Comparison of ENCODE assay signal across 10 cellular contexts in genomic region chr22:23225337-23225723, GRCh38. TPM values are rescaled to one million over a fixed set of nuclear protein-coding genes. Genes with fewer than 3 reads are reported as not detected.
DNase-seq lines count a peak whose midpoint lies in the region; ATAC-seq and TF ChIP-seq lines count a peak whose summit lies in the region.
"Had no signal": no experiment of that assay in that cellular context is flagged by ENCODE, and none has a peak within 500 bp of the region (broad histone marks: within the 10 kb centered on the region; RNA-seq: fewer than 3 reads in every experiment).

No MANE protein-coding gene starts in this region.

- in situ Hi-C loops in IMR-90 (cut with MboI; ENCODE audit: low sequenced_read_pairs) = no loop called here

- POLR2A ChIA-PET in A673 (lab: Charles Lee; ENCODE audit: low non-redundant PET) (no interaction called here), IMR-90 (lab: Charles Lee; ENCODE audit: unreplicated experiment) (no interaction called here)

- H2BK5ac ChIP-seq in IMR-90 (ENCODE audit: low read depth, low read length, poor library complexity, severe bottlenecking) = no peak overlapping the region

- H3K4me1 ChIP-seq in A673 (ENCODE audit: insufficient read depth, low read length, poor library complexity, severe bottlenecking) (peaks cover 37% of the 10 kb centered on the region), IMR-90 (ENCODE audit: control insufficient read depth, insufficient read depth, low read length) (peaks cover 15% of the 10 kb centered on the region), osteoblast (ENCODE audit: insufficient read depth, low read length) (peaks cover 33% of the 10 kb centered on the region)

- ATAC-seq in IMR-90 (ENCODE audit: low read depth) (no peak), GM21447 (IDR thresholded peaks at IDR 0.05; ENCODE audit: unreplicated experiment) (no peak)

- no peak for TF ChIP-seq RAD21 in IMR-90 (IDR thresholded peaks at IDR 0.05; ENCODE audit: low read length)

- H2BK20ac ChIP-seq in IMR-90 (ENCODE audit: low read depth, low read length) = no peak overlapping the region

- no peak overlapping the region for H2BK120ac ChIP-seq in IMR-90 (ENCODE audit: low read depth, low read length)

- H3K4me2 ChIP-seq in IMR-90 (ENCODE audit: low read depth, low read length) (no peak overlapping the region), osteoblast (ENCODE audit: insufficient read depth, low read length) (peak overlapping the region; percentile 47)

- no peak overlapping the region for H4K5ac ChIP-seq in IMR-90 (ENCODE audit: low read depth, low read length)

- 0 out of 2 replicates have a peak overlapping the region, but pooled peaks have one; percentile 2 for H3K14ac ChIP-seq in IMR-90 (replicated peaks; ENCODE audit: low read depth, low read length)

- no peak overlapping the region for H4K8ac ChIP-seq in IMR-90 (ENCODE audit: low read depth in 2 of 2, low read length in 2 of 2)

- peak overlapping the region; percentile 62 for H3K27ac ChIP-seq in A673 (ENCODE audit: low read depth, low read length, poor library complexity, severe bottlenecking)
- no peak overlapping the region for H3K27ac ChIP-seq in IMR-90 (ENCODE audit: insufficient read depth, low read length)
- peak overlapping the region; percentile 56 to 74 for H3K27ac ChIP-seq in coronary artery
- H3K27ac ChIP-seq in osteoblast (ENCODE audit: low read depth, low read length) = peak overlapping the region; percentile 38

- intact Hi-C loops in A673 (cut with micrococcal nuclease; ENCODE audit: unreplicated experiment) = no loop called here
- intact Hi-C loops in IMR-90 (cut with micrococcal nuclease) = no loop called here

- H3K56ac ChIP-seq in IMR-90 (ENCODE audit: extremely low read depth, insufficient read depth, low read length) = no peak overlapping the region

- no peak overlapping the region for H3K18ac ChIP-seq in IMR-90 (ENCODE audit: low read depth, low read length)

- H2AK5ac ChIP-seq in IMR-90 (ENCODE audit: low read depth, low read length) = no peak overlapping the region

- TF ChIP-seq CTCF in A673 (conservative IDR thresholded peaks at IDR 0.05; ENCODE audit: low read depth, low read length) (no peak), IMR-90 (conservative IDR thresholded peaks at IDR 0.05; ENCODE audit: low read depth, low read length) (no peak), coronary artery (IDR thresholded peaks at IDR 0.05) (no peak), osteoblast (IDR thresholded peaks at IDR 0.05; ENCODE audit: extremely low read depth, low read depth, low read length) (no peak)

- peaks cover 11% of the 10 kb centered on the region for H3K36me3 ChIP-seq in A673 (ENCODE audit: insufficient read depth, low read length, poor library complexity, severe bottlenecking)
- H3K36me3 ChIP-seq in IMR-90 (ENCODE audit: control insufficient read depth, insufficient read depth, low read length) = no peaks in the 10 kb centered on the region
- no peaks in the 10 kb centered on the region for H3K36me3 ChIP-seq in osteoblast (ENCODE audit: insufficient read depth, low read length)

- DNase-seq in A673 (ENCODE audit: low spot score) (no peak), IMR-90 (no peak), coronary artery (ENCODE audit: low spot score) (no peak), osteoblast (ENCODE audit: insufficient read length, low spot score, missing footprints) (no peak), NCI-H226 (no peak), pons (ENCODE audit: low spot score) (no peak)
- no peak for DNase-seq in stimulated activated CD4-positive, alpha-beta T cell treated with anti-CD3 and anti-CD28 coated beads, Interleukin-12 subunit alpha, Interleukin-12 subunit beta, amount 100 ng/mL, for 4 hours
- DNase-seq: activated B cell treated with CpG ODN at 0.5 μM for 24 hours, Caco-2 had no signal

- H3K9me3 ChIP-seq in A673 (ENCODE audit: low read depth, low read length, poor library complexity, severe bottlenecking) (peaks cover 19% of the 10 kb centered on the region), IMR-90 (ENCODE audit: control insufficient read depth, insufficient read depth, low read length) (peaks cover 3% of the 10 kb centered on the region; the same call in 1 of the 2 replicates), osteoblast (ENCODE audit: low read depth, low read length) (peaks cover 7% of the 10 kb centered on the region)
- H3K9me3 ChIP-seq: Caco-2 had no signal

- WGBS in IMR-90 (ENCODE audit: extremely low coverage in 2 of 2, insufficient read length in 1 of 2), 2 experiments = no CpG with 5 or more reads among the region's 10 CpGs

- no peak overlapping the region for H3K4me3 ChIP-seq in A673 (ENCODE audit: low read depth, low read length, poor library complexity, severe bottlenecking)
- no peak overlapping the region for H3K4me3 ChIP-seq in IMR-90 (ENCODE audit: insufficient read depth, low read depth, low read length)
- H3K4me3 ChIP-seq in coronary artery = peak overlapping the region; percentile 39
- no peak overlapping the region for H3K4me3 ChIP-seq in osteoblast (ENCODE audit: insufficient read depth, low read length)

- BruUV-seq in A673 (replicated peaks; lab: Mats Ljungman, UMichigan) (no TSS peak), IMR-90 (replicated peaks; lab: Mats Ljungman, UMichigan) (no TSS peak)

- no peak for TF ChIP-seq POLR2A in IMR-90 (IDR thresholded peaks at IDR 0.05; ENCODE audit: low read depth, low read length)

- H4K91ac ChIP-seq in IMR-90 (ENCODE audit: insufficient read depth, low read depth, low read length) = no peak overlapping the region

- H4K20me1 ChIP-seq in IMR-90 (ENCODE audit: insufficient read depth, low read length) = peaks cover 33% of the 10 kb centered on the region
- peaks cover 50% of the 10 kb centered on the region for H4K20me1 ChIP-seq in osteoblast (ENCODE audit: insufficient read depth, low read length)

- H3K4ac ChIP-seq in IMR-90 (ENCODE audit: low read depth, low read length) = no peak overlapping the region

- peaks cover 75% of the 10 kb centered on the region for H3K79me2 ChIP-seq in osteoblast (ENCODE audit: insufficient read depth, low read length)

- CTCF ChIA-PET in A673 (lab: Charles Lee) (interaction anchor here (1.6 kb wide), 1 partner anchor 57 kb away, joined by 11 read pairs; no protein-coding TSS in a partner anchor), IMR-90 (lab: Yijun Ruan, JAX) (no interaction called here)

- dilution Hi-C loops in IMR-90 (cut with HindIII; ENCODE audit: low sequenced_read_pairs, unreplicated experiment) = no loop called here

- H3K79me1 ChIP-seq in IMR-90 (ENCODE audit: low read depth in 1 of 2, low read length in 2 of 2) = peaks cover 38 to 82% of the 10 kb centered on the region in 2 experiments

- no peak overlapping the region for H3K9ac ChIP-seq in IMR-90 (ENCODE audit: low read depth, low read length)

- H3K27me3 ChIP-seq in A673 (replicated peaks; ENCODE audit: insufficient read depth, low read depth, low read length, poor library complexity) = no peaks in the 10 kb centered on the region
- no peaks in the 10 kb centered on the region for H3K27me3 ChIP-seq in IMR-90 (ENCODE audit: control insufficient read depth, insufficient read depth, low read length)
- no peaks in the 10 kb centered on the region for H3K27me3 ChIP-seq in osteoblast (ENCODE audit: insufficient read depth, low read length)

- H2AK9ac ChIP-seq in IMR-90 (replicated peaks; ENCODE audit: low read depth, low read length, poor library complexity) = no peak overlapping the region

- H2BK15ac ChIP-seq in IMR-90 (ENCODE audit: low read depth, low read length) = no peak overlapping the region

- no peak overlapping the region for H3K23ac ChIP-seq in IMR-90 (ENCODE audit: low read depth, low read length)

- H3K9me1 ChIP-seq in IMR-90 (ENCODE audit: insufficient read depth, low read length) = peaks cover 21% of the 10 kb centered on the region

- H2AFZ ChIP-seq in IMR-90 (replicated peaks; ENCODE audit: low read length, poor library complexity) (no peak overlapping the region), osteoblast (ENCODE audit: low read length) (no peak overlapping the region)

TF ChIP-seq in IMR-90, 13 proteins besides CTCF, POLR2A, EP300 and RAD21:
- TF ChIP-seq SMC3 (IDR thresholded peaks at IDR 0.05; ENCODE audit: low read depth, low read length) = no peak
- no peak for TF ChIP-seq MXI1 (IDR thresholded peaks at IDR 0.05; ENCODE audit: borderline replicate concordance, low read depth, low read length)
- no peak for TF ChIP-seq RCOR1 (IDR thresholded peaks at IDR 0.05; ENCODE audit: insufficient replicate concordance, low read length)
TF ChIP-seq in IMR-90: peak in this region for 0.

RNA-seq across cellular contexts. Expression of gene BCR, which starts 45.0 kb away (rescaled TPM):
- 62.5 and 63.1 TPM in 2 replicates for total RNA-seq in A673 (2021)
- 28.9 and 30.8 TPM in 2 replicates for total RNA-seq in IMR-90 (2012; rRNA removed)
- polyA plus RNA-seq in IMR-90 (2012; rRNA removed) = 43.0 and 44.6 TPM in 2 replicates
- 30.9 and 40.0 TPM in 2 replicates for polyA plus RNA-seq in IMR-90 (2012; cell fraction: cytosol; rRNA removed)
- 36.1 and 42.1 TPM in 2 replicates for polyA plus RNA-seq in IMR-90 (2012; cell fraction: nucleus; rRNA removed; ENCODE audit: low replicate concordance)
- 28.6 and 29.8 TPM in 2 replicates for total RNA-seq in osteoblast
